ENCODE assay signal across 8 cellular contexts in the genomic region with DNA sequence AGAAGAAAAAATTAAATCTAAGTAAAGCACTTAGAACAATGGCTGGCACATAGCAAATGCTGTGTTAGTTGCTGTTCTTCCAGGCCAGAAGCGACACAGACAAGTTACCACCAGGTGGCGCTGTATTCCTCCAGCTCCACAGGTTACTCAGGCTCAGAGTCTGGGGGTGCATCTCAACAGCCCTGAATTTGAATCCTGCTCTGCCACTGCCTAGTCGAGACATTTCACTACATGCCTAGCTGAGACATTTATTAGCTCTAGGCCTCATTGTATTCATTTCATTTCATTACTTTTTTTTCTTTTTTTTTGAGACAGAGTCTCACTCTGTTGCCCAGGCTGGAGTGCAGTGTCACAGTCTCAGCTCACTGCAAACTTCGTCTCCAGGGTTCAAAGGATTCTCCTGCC. TPM values are rescaled to one million over a fixed set of nuclear protein-coding genes. Genes with fewer than 3 reads are reported as not detected.
DNase-seq lines count a peak whose midpoint lies in the region; ATAC-seq and TF ChIP-seq lines count a peak whose summit lies in the region.

No MANE protein-coding gene starts in this region.

- WGBS in psoas muscle, 3 donors = 23 to 26% (median 24%) methylated on average over 4 of the region's 4 CpGs

- H3K36me3 ChIP-seq in DND-41 (ENCODE audit: insufficient read depth, low read length) (no peaks in the 10 kb centered on the region), psoas muscle (ENCODE audit: insufficient read depth in 1 of 2, low read depth in 1 of 2) (no peaks in the 10 kb centered on the region), vagina (no peaks in the 10 kb centered on the region)

- peaks cover 16% of the 10 kb centered on the region for H3K4me1 ChIP-seq in DND-41 (ENCODE audit: insufficient read depth, low read length)
- H3K4me1 ChIP-seq in psoas muscle = no peaks in the 10 kb centered on the region
- H3K4me1 ChIP-seq in vagina = no peaks in the 10 kb centered on the region

- H2AFZ ChIP-seq in DND-41 (ENCODE audit: low read depth, low read length) = no peak overlapping the region

- H3K4me3 ChIP-seq in DND-41 (ENCODE audit: low read depth in 1 of 2, low read length in 2 of 2) = no peak overlapping the region
- H3K4me3 ChIP-seq in LNCaP clone FGC (ENCODE audit: low read depth, low read length) = no peak overlapping the region
- no peak overlapping the region for H3K4me3 ChIP-seq in psoas muscle
- H3K4me3 ChIP-seq in vagina = no peak overlapping the region

- H3K9me3 ChIP-seq in DND-41 (ENCODE audit: insufficient read depth, low read length, severe bottlenecking) = peaks cover 3% of the 10 kb centered on the region
- H3K9me3 ChIP-seq in psoas muscle = no peaks in the 10 kb centered on the region
- no peaks in the 10 kb centered on the region for H3K9me3 ChIP-seq in vagina

- no peak overlapping the region for H3K9ac ChIP-seq in DND-41 (ENCODE audit: low read depth, low read length)

- no peak overlapping the region for H3K27ac Mint-ChIP-seq in activated naive CD4-positive, alpha-beta T cell treated with anti-CD3 and anti-CD28 coated beads, Interleukin-2, amount 50 U/mL, for 72 hours

- intact Hi-C loops in head of caudate nucleus (cut with DNase I) (no loop called here), psoas muscle (cut with DNase I) (loop anchor here in 1 of 2 donors (10.0 kb wide), 1 partner anchor 170 kb away; no protein-coding TSS in a partner anchor), vagina (cut with DNase I) (no loop called here)

- TF ChIP-seq POLR2A in vagina (IDR thresholded peaks at IDR 0.05) = no peak

- H3K27me3 ChIP-seq in DND-41 (ENCODE audit: insufficient read depth, low read length, poor library complexity) (peaks cover 2% of the 10 kb centered on the region), psoas muscle (ENCODE audit: insufficient read depth in 3 of 3, low read length in 2 of 3) (peaks cover 0 to 4% (median 0%) of the 10 kb centered on the region in 3 donors), vagina (peaks cover 4% of the 10 kb centered on the region)

- TF ChIP-seq CTCF in DND-41 (IDR thresholded peaks at IDR 0.05; ENCODE audit: borderline replicate concordance, extremely low read depth, low read length, poor library complexity, severe bottlenecking) (peak; percentile 86), LNCaP clone FGC (IDR thresholded peaks at IDR 0.05; ENCODE audit: control insufficient read depth, extremely low read depth, insufficient read depth) (peak; percentile 67), psoas muscle (IDR thresholded peaks at IDR 0.05) (peak; percentile 61), vagina (IDR thresholded peaks at IDR 0.05) (peak; percentile 62 to 90 (median 75))

- no peaks in the 10 kb centered on the region for H3K36me3 Mint-ChIP-seq in activated naive CD4-positive, alpha-beta T cell treated with anti-CD3 and anti-CD28 coated beads, Interleukin-2, amount 50 U/mL, for 72 hours

- ATAC-seq in DND-41 (ENCODE audit: insufficient read depth, low read depth) = peak; percentile 81
- peak; percentile 78 to 85 for ATAC-seq in activated naive CD4-positive, alpha-beta T cell treated with anti-CD3 and anti-CD28 coated beads, Interleukin-2, amount 50 U/mL, for 72 hours
- ATAC-seq in psoas muscle = no peak
- no peak for ATAC-seq in HG03280 (IDR thresholded peaks at IDR 0.05; ENCODE audit: unreplicated experiment)

- H4K20me1 ChIP-seq in DND-41 (ENCODE audit: insufficient read depth, low read length) = no peaks in the 10 kb centered on the region

- H3K79me2 ChIP-seq in DND-41 (ENCODE audit: insufficient read depth, low read length) = no peaks in the 10 kb centered on the region

- peak; percentile 71 for DNase-seq in DND-41
- DNase-seq in LNCaP clone FGC (ENCODE audit: low read depth) = peak; percentile 7
- DNase-seq in SKM-1 (lab: John Stamatoyannopoulos, UW; ENCODE audit: unreplicated experiment) = peak; percentile 44
- DNase-seq in activated naive CD4-positive, alpha-beta T cell treated with anti-CD3 and anti-CD28 coated beads, Interleukin-2, amount 50 U/mL, for 72 hours (ENCODE audit: low spot score in 2 of 2) = peak; percentile 62 to 80
- peak; percentile 35 to 90 (median 77) for DNase-seq in head of caudate nucleus
- peak in 1 of 2 donors; percentile 40 for DNase-seq in psoas muscle
- no peak for DNase-seq in vagina (ENCODE audit: extremely low spot score in 2 of 2)

- H3K27ac ChIP-seq in DND-41 (ENCODE audit: low read length) (no peak overlapping the region), psoas muscle (no peak overlapping the region), vagina (no peak overlapping the region)

- H3K4me2 ChIP-seq in DND-41 (ENCODE audit: insufficient read depth, low read length) = no peak overlapping the region

- no peaks in the 10 kb centered on the region for H3K9me3 Mint-ChIP-seq in activated naive CD4-positive, alpha-beta T cell treated with anti-CD3 and anti-CD28 coated beads, Interleukin-2, amount 50 U/mL, for 72 hours

RNA-seq across cellular contexts. Expression of gene CYP2B6, which starts 16.4 kb away (rescaled TPM):
- total RNA-seq in activated naive CD4-positive, alpha-beta T cell treated with anti-CD3 and anti-CD28 coated beads, Interleukin-2, amount 50 U/mL, for 72 hours = not detected
- total RNA-seq in psoas muscle (under 1 TPM in 1 of 4 donors, not detected in 3; 0.62 TPM), vagina (not detected)
- not detected for polyA plus RNA-seq in psoas muscle

Comparison
In these comparisons a context has a peak if more than half of its experiments do, and no peak if none do; other contexts are left out.
1. ATAC-seq: peak in DND-41 (single experiment) and activated naive CD4-positive, alpha-beta T cell treated with anti-CD3 and anti-CD28 coated beads, Interleukin-2, amount 50 U/mL, for 72 hours (2 of 2); none in psoas muscle (0 of 4) and HG03280 (single experiment).
2. DNase-seq: peak in DND-41 (single experiment), LNCaP clone FGC (single experiment), SKM-1 (single experiment), activated naive CD4-positive, alpha-beta T cell treated with anti-CD3 and anti-CD28 coated beads, Interleukin-2, amount 50 U/mL, for 72 hours (2 of 2) and head of caudate nucleus (42 of 42); none in vagina (0 of 2).
3. Peak in every context shown above with its lines, with median percentiles within 50 percentile points of each other: CTCF ChIP-seq.